ENCODE assay signal across 9 cellular contexts in the genomic region with DNA sequence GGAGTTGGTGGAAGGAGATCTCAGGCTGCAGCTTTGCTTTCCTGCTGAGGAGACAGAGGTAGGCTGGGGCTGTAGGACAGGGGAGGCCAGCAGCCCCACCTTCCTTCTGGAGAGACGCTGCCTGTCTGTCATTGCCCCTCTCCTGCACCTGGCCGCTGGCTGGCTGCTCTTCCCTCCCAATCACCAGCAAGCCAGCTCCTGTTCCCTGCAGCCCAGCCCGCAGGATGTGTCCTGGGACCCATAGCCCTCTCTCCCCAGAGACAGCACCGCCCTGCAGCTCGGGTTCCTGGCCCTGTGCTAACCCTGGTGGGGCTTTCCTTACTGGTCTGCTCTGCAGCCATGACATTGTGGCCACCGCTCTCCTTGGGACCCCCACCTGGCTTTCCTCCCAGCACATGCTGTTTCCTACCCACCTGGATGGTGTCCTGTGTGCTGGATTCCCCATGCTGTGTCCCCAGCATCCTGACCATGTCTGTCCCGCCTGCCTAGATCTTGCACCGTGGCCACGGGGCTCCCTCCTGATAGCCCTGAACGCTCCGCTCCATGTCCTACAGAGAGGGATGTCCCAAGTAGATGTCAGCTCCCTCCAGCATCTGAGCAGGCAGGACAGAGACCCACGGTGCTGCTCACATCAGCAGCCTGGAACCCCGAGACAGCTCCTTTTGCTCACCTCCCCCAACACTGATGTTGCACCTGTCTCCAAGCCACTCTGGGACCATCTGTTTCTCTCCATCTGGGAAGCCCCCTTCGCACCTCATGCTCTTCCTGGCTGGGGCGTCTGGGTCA. TPM values are rescaled to one million over a fixed set of nuclear protein-coding genes. Genes with fewer than 3 reads are reported as not detected.
DNase-seq lines count a peak whose midpoint lies in the region; FAIRE-seq and TF ChIP-seq lines count a peak whose summit lies in the region.
"Had no signal": no experiment of that assay in that cellular context is flagged by ENCODE, and none has a peak within 500 bp of the region (broad histone marks: within the 10 kb centered on the region; RNA-seq: fewer than 3 reads in every experiment).

No MANE protein-coding gene starts in this region.

- H3K27ac ChIP-seq in neural cell (ENCODE audit: low read length) (no peak overlapping the region), MM.1S (ENCODE audit: low read length) (no peak overlapping the region), colonic mucosa (no peak overlapping the region)

- H3K9me3 ChIP-seq in neural cell (ENCODE audit: low read length) (no peaks in the 10 kb centered on the region), MM.1S (replicated peaks; ENCODE audit: insufficient read depth, low read length) (no peaks in the 10 kb centered on the region), colonic mucosa (no peaks in the 10 kb centered on the region)

- H3K4me1 Mint-ChIP-seq in dendritic cell treated with granulocyte-macrophage colony-stimulating factor and Interleukin-4, amounts not matched to agents 40 ng/mL and 50 ng/mL, for 4 days (ENCODE audit: low read depth): peaks cover 41% of the 10 kb centered on the region

- H4K20me1 ChIP-seq in neural cell (ENCODE audit: insufficient read depth) (no peaks in the 10 kb centered on the region), MM.1S (ENCODE audit: insufficient read depth, low read length) (no peaks in the 10 kb centered on the region)

- H3K9me2 ChIP-seq in neural cell (ENCODE audit: insufficient read depth, low read length) (no peaks in the 10 kb centered on the region), MM.1S (replicated peaks; ENCODE audit: insufficient read depth, low read length) (no peaks in the 10 kb centered on the region)

- H3K79me2 ChIP-seq in neural cell (replicated peaks; ENCODE audit: insufficient read depth, low read length): peaks cover 22% of the 10 kb centered on the region
- peaks cover 28% of the 10 kb centered on the region for H3K79me2 ChIP-seq in MM.1S (ENCODE audit: low read length)

- no peak for TF ChIP-seq EP300 in neural cell (conservative IDR thresholded peaks at IDR 0.05; ENCODE audit: poor library complexity, severe bottlenecking)

- no peak for FAIRE-seq in GM19239 (lab: Jason Lieb, UNC)

- H3K4me3 Mint-ChIP-seq in dendritic cell treated with granulocyte-macrophage colony-stimulating factor and Interleukin-4, amounts not matched to agents 40 ng/mL and 50 ng/mL, for 4 days: no peak overlapping the region

- TF ChIP-seq RAD21 in neural cell (conservative IDR thresholded peaks at IDR 0.05): no peak

- H3K4me3 ChIP-seq in neural cell (ENCODE audit: low read length) (peak overlapping the region; percentile 80), MM.1S (ENCODE audit: low read length) (no peak overlapping the region), colonic mucosa (no peak overlapping the region)

- H3K4me1 ChIP-seq in MM.1S (ENCODE audit: low read length) (no peaks in the 10 kb centered on the region), colonic mucosa (peaks cover 16% of the 10 kb centered on the region)

- peaks cover 4% of the 10 kb centered on the region for H3F3A ChIP-seq in neural cell (ENCODE audit: insufficient read depth, low read length, poor library complexity, severe bottlenecking)
- H3F3A ChIP-seq in MM.1S (ENCODE audit: insufficient read depth, low read length): no peaks in the 10 kb centered on the region

- peaks cover 18% of the 10 kb centered on the region for H3K36me3 Mint-ChIP-seq in dendritic cell treated with granulocyte-macrophage colony-stimulating factor and Interleukin-4, amounts not matched to agents 40 ng/mL and 50 ng/mL, for 4 days (ENCODE audit: low read depth)

- no peak overlapping the region for H2AFZ ChIP-seq in neural cell (ENCODE audit: low read depth, low read length)
- no peak overlapping the region for H2AFZ ChIP-seq in MM.1S (ENCODE audit: low read length)

- intact Hi-C loops in dendritic cell treated with granulocyte-macrophage colony-stimulating factor and Interleukin-4, amounts not matched to agents 40 ng/mL and 50 ng/mL, for 4 days (cut with micrococcal nuclease): no loop called here
- intact Hi-C loops in colonic mucosa (cut with DNase I): no loop called here

- H3K4me2 ChIP-seq in neural cell (ENCODE audit: low read length) (peak overlapping the region; percentile 97), MM.1S (ENCODE audit: low read depth, low read length) (no peak overlapping the region; the same call in 1 of the 2 replicates)

- no peaks in the 10 kb centered on the region for H3K9me3 Mint-ChIP-seq in dendritic cell treated with granulocyte-macrophage colony-stimulating factor and Interleukin-4, amounts not matched to agents 40 ng/mL and 50 ng/mL, for 4 days

- peak overlapping the region; percentile 61 for H3K27ac Mint-ChIP-seq in dendritic cell treated with granulocyte-macrophage colony-stimulating factor and Interleukin-4, amounts not matched to agents 40 ng/mL and 50 ng/mL, for 4 days

- no peaks in the 10 kb centered on the region for H3K27me3 ChIP-seq in neural cell (ENCODE audit: insufficient read depth, low read depth, low read length)
- no peaks in the 10 kb centered on the region; the same call in 1 of the 2 replicates for H3K27me3 ChIP-seq in MM.1S (replicated peaks; ENCODE audit: insufficient read depth, low read length)
- H3K27me3 ChIP-seq in colonic mucosa: no peaks in the 10 kb centered on the region

- TF ChIP-seq CTCF in neural cell (IDR thresholded peaks at IDR 0.05; ENCODE audit: poor library complexity, severe bottlenecking) (no peak), MM.1S (IDR thresholded peaks at IDR 0.05; ENCODE audit: low read length) (no peak), colonic mucosa (IDR thresholded peaks at IDR 0.05) (no peak)

- H3K27me3 Mint-ChIP-seq in dendritic cell treated with granulocyte-macrophage colony-stimulating factor and Interleukin-4, amounts not matched to agents 40 ng/mL and 50 ng/mL, for 4 days: peaks cover 35% of the 10 kb centered on the region

- peak overlapping the region; percentile 87 for H3K9ac ChIP-seq in neural cell (ENCODE audit: low read length)
- H3K9ac ChIP-seq in MM.1S (ENCODE audit: low read length): no peak overlapping the region
- no peak overlapping the region for H3K9ac ChIP-seq in colonic mucosa (ENCODE audit: low read depth in 2 of 2, low read length in 2 of 2)

- peak; percentile 19 for DNase-seq in COLO668 (lab: John Stamatoyannopoulos, UW; ENCODE audit: unreplicated experiment)
- DNase-seq in NCI-H2171 (lab: John Stamatoyannopoulos, UW): peak; percentile 36
- DNase-seq in NCI-H345 (lab: John Stamatoyannopoulos, UW): no peak
- DNase-seq in MM.1S: no peak
- no peak for DNase-seq in colonic mucosa
- no peak for DNase-seq in GM19239 (ENCODE audit: insufficient read length, low spot score)
- DNase-seq: activated gamma-delta T cell treated with Interleukin-2 at 50 U/mL for 16 hours had no signal

- H3K36me3 ChIP-seq in neural cell (ENCODE audit: insufficient read depth, low read length) (no peaks in the 10 kb centered on the region), MM.1S (replicated peaks; ENCODE audit: insufficient read depth, low read length) (no peaks in the 10 kb centered on the region), colonic mucosa (no peaks in the 10 kb centered on the region)

TF ChIP-seq in neural cell, 6 proteins besides CTCF, POLR2A, EP300 and RAD21:
- TF ChIP-seq POLR2AphosphoS5 (IDR thresholded peaks at IDR 0.05): no peak
- TF ChIP-seq EZH2 (IDR thresholded peaks at IDR 0.05; ENCODE audit: borderline replicate concordance, insufficient read depth, low read length, poor library complexity, severe bottlenecking): no peak
- no peak for TF ChIP-seq TAF1 (IDR thresholded peaks at IDR 0.05; ENCODE audit: low read depth)
- no peak for TF ChIP-seq REST (IDR thresholded peaks at IDR 0.05; ENCODE audit: borderline replicate concordance)
- no peak for TF ChIP-seq SMC3 (conservative IDR thresholded peaks at IDR 0.05; ENCODE audit: poor library complexity)
- TF ChIP-seq MXI1 (conservative IDR thresholded peaks at IDR 0.05; ENCODE audit: poor library complexity, severe bottlenecking): no peak

RNA-seq across cellular contexts. Expression of gene MTA1, which starts 1.2 kb away (rescaled TPM):
- 94.0 and 101 TPM in 2 replicates for polyA plus RNA-seq in neural cell
- 80.9 and 90.3 TPM in 2 replicates for polyA minus RNA-seq in neural cell
- total RNA-seq in colonic mucosa: 10 to 100 TPM; 47.0 to 90.2 TPM

RNA-seq across cellular contexts. Expression of gene TEX22, which starts 20.1 kb away (rescaled TPM):
- 0.22 TPM in 1 of 2 replicates, not detected in the other for polyA plus RNA-seq in neural cell
- polyA minus RNA-seq in neural cell: 0.69 TPM in 1 of 2 replicates, not detected in the other
- 1 to 10 TPM; 1.4 to 2.4 TPM for total RNA-seq in colonic mucosa

RNA-seq across cellular contexts. Expression of gene CRIP2, which starts 56.2 kb away (rescaled TPM):
- 214 and 258 TPM in 2 replicates for polyA plus RNA-seq in neural cell
- polyA minus RNA-seq in neural cell: 85.4 and 87.6 TPM in 2 replicates
- total RNA-seq in colonic mucosa: 10 to 100 TPM; 11.3 to 20.3 TPM

Comparison
In these comparisons a context has a peak if more than half of its experiments do, and no peak if none do; other contexts are left out.
1. DNase-seq: peak in COLO668 (single experiment) and NCI-H2171 (single experiment); none in NCI-H345 (single experiment), MM.1S (single experiment), colonic mucosa (single experiment) and GM19239 (single experiment).